Comparison of ENCODE assay signal across 9 cellular contexts in the genomic region with DNA sequence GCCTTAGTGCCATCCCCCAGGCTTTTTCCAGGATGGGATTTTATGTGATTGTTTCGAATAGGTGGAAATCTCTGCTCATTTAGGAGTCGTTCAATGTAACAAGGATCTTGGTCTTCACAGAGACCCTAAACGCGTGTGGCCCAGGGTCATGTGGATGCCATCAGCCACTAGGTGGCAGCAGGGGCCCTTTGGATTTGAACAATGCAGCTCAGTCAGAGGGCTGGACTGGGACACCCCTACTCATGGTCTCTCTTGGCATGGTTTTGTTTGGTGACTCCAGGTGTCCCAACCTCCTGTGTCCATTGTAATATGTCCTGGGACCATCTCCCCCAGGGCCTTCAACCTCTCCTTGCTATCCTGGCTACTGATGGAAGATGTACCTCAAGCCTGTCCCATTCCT. TPM values are rescaled to one million over a fixed set of nuclear protein-coding genes. Genes with fewer than 3 reads are reported as not detected.
A peak's percentile ranks its signal among the peaks of the same experiment; 100 is the strongest.
DNase-seq lines count a peak whose midpoint lies in the region; ATAC-seq and TF ChIP-seq lines count a peak whose summit lies in the region.
"Not testable (repeated sequence)": the region's sequence is repeated elsewhere in the genome, so short reads cannot be mapped to it uniquely, and the experiment has no call there.
"Had no signal": no experiment of that assay in that cellular context is flagged by ENCODE, and none has a peak within 500 bp of the region (broad histone marks: within the 10 kb centered on the region; RNA-seq: fewer than 3 reads in every experiment).

No MANE protein-coding gene starts in this region.

- not testable (repeated sequence) for H3K27ac ChIP-seq in coronary artery, tibial artery

- not testable (repeated sequence) for H3K9me3 ChIP-seq in tibial artery

- not testable (repeated sequence) for H3K36me3 ChIP-seq in tibial artery

- not testable (repeated sequence) for H3K27me3 ChIP-seq in tibial artery

- WGBS in lower leg skin, 2 donors = no CpG with 5 or more reads among the region's 4 CpGs

- TF ChIP-seq POLR2A in lower leg skin (IDR thresholded peaks at IDR 0.05) = not testable (repeated sequence)

- H3K4me3 ChIP-seq in coronary artery; lower leg skin (ENCODE audit: low read depth, poor library complexity, severe bottlenecking); tibial artery: not testable (repeated sequence)

- in situ Hi-C loops in GM13976 (cut with MboI; ENCODE audit: low sequenced_read_pairs, unreplicated experiment) = not testable (repeated sequence)

- peak; percentile 37 for TF ChIP-seq CTCF in GM13976 (IDR thresholded peaks at IDR 0.05; ENCODE audit: borderline replicate concordance, control extremely low read depth, extremely low read depth, insufficient read depth, missing control alignments)
- peak; percentile 33 for TF ChIP-seq CTCF in coronary artery (IDR thresholded peaks at IDR 0.05)
- TF ChIP-seq CTCF in lower leg skin (IDR thresholded peaks at IDR 0.05) = not testable (repeated sequence)
- TF ChIP-seq CTCF in tibial artery (IDR thresholded peaks at IDR 0.05) = peak in 1 of 2 experiments; percentile 50

- not testable (repeated sequence) for DNase-seq in GM13976 (ENCODE audit: low spot score); coronary artery (ENCODE audit: low spot score)
- DNase-seq in T follicular helper cell (ENCODE audit: low read depth) (peak; percentile 70), activated T-cell treated with anti-CD3 and anti-CD28 coated beads for 48 hours (ENCODE audit: low read depth) (peak; percentile 66), lower leg skin (ENCODE audit: low spot score in 2 of 2) (peak; percentile 58 to 95), tibial artery (peak; percentile 64 to 81)
- peak; percentile 83 for DNase-seq in stimulated activated CD4-positive, alpha-beta T cell treated with anti-CD3 and anti-CD28 coated beads, Interleukin-15, amount 100 ng/mL, for 24 hours

- intact Hi-C loops in lower leg skin (cut with DNase I; ENCODE audit: low total_unique reads); tibial artery (cut with DNase I; ENCODE audit: low total_unique reads): not testable (repeated sequence)

- ATAC-seq in HG02852 (IDR thresholded peaks at IDR 0.05; ENCODE audit: unreplicated experiment) = peak; percentile 75

- not testable (repeated sequence) for H3K4me1 ChIP-seq in tibial artery

RNA-seq across cellular contexts. Expression of a gene that starts 0.8 kb away (rescaled TPM):
- total RNA-seq in lower leg skin = not detected
- total RNA-seq: lung microvascular endothelial cell had no signal

RNA-seq across cellular contexts. Expression of a gene that starts 44.9 kb away (rescaled TPM):
- total RNA-seq in lower leg skin = 1 to 10 TPM; 2.0 to 8.7 (median 5.2) TPM
